8 cellular contexts compared by ENCODE assay signal in the genomic region with DNA sequence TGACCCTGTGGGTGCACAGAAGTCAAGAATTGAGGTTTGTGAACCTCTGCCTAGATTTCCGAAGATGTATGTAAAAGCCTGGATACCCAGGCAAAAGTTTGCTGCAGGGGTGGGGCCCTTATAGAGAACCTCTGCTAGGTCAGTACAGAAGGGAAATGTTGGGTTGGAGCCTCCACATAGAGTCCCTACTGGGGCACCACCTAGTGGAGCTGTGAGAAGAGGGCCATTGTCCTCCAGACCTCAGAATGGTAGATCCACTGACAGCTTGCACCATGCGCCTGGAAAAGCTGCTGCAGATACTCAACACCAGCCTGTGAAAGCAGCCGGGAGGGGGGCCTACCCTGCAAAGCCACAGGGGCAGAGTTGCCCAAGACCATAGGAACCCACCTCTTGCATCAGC.
DNase-seq lines count a peak whose midpoint lies in the region; ATAC-seq, FAIRE-seq and TF ChIP-seq lines count a peak whose summit lies in the region.
"Not testable (repeated sequence)": the region's sequence is repeated elsewhere in the genome, so short reads cannot be mapped to it uniquely, and the experiment has no call there.

No MANE protein-coding gene starts in this region.

- H3K27me3 Mint-ChIP-seq in chondrocyte (ENCODE audit: low read depth), result peaks cover 12% of the 10 kb centered on the region

- peak; percentile 19 for TF ChIP-seq CTCF in C4-2B (conservative IDR thresholded peaks at IDR 0.05)
- peak; percentile 28 for TF ChIP-seq CTCF in GM10266 (IDR thresholded peaks at IDR 0.05; ENCODE audit: control insufficient read depth, insufficient read depth, low read depth, missing control alignments)
- TF ChIP-seq CTCF in GM12873 (IDR thresholded peaks at IDR 0.05; ENCODE audit: insufficient read depth, low read depth, low read length, missing control alignments), result peak; percentile 11
- peak; percentile 11; the same call in 1 of the 2 replicates for TF ChIP-seq CTCF in MM.1S (IDR thresholded peaks at IDR 0.05; ENCODE audit: low read length)
- 0 out of 2 replicates have a peak, but pooled peaks have one; percentile 5 for TF ChIP-seq CTCF in OCI-LY3 (IDR thresholded peaks at IDR 0.05; ENCODE audit: low read depth, low read length)
- TF ChIP-seq CTCF in chondrocyte (IDR thresholded peaks at IDR 0.05), result peak; percentile 37
- TF ChIP-seq CTCF in foreskin keratinocyte (conservative IDR thresholded peaks at IDR 0.05), result peak; percentile 46
- TF ChIP-seq CTCF in HepG2 (CRISPR knock-in tag; IDR thresholded peaks at IDR 0.05), result 0 out of 2 replicates have a peak, but pooled peaks have one; percentile 18

- not testable (repeated sequence) for H3K9me3 Mint-ChIP-seq in chondrocyte (ENCODE audit: low read depth)

- WGBS in HepG2 (ENCODE audit: low lambda C conversion rate), result no CpG with 5 or more reads among the region's 3 CpGs

- H3K9me2 ChIP-seq in MM.1S (replicated peaks; ENCODE audit: insufficient read depth, low read length), result not testable (repeated sequence)

- H3K4me1 Mint-ChIP-seq in chondrocyte (ENCODE audit: low read depth), result not testable (repeated sequence)

- H3K4me2 ChIP-seq in MM.1S (ENCODE audit: low read depth, low read length); OCI-LY3 (ENCODE audit: low read length); HepG2 (ENCODE audit: low read depth, low read length): not testable (repeated sequence)

- intact Hi-C loops in HepG2 (cut with micrococcal nuclease; ENCODE audit: unreplicated experiment), result not testable (repeated sequence)

- not testable (repeated sequence) for ATAC-seq in foreskin keratinocyte, HepG2

- H3K27ac Mint-ChIP-seq in chondrocyte (ENCODE audit: unreplicated experiment), result not testable (repeated sequence)

- H2AFZ ChIP-seq in MM.1S (ENCODE audit: low read length); OCI-LY3 (ENCODE audit: low read depth, low read length); HepG2 (ENCODE audit: low read length): not testable (repeated sequence)

- not testable (repeated sequence) for H3F3A ChIP-seq in MM.1S (ENCODE audit: insufficient read depth, low read length)

- H3K27ac ChIP-seq in C4-2B; MM.1S (ENCODE audit: low read length); OCI-LY3 (ENCODE audit: low read length); foreskin keratinocyte; HepG2 (ENCODE audit: extremely low read length, insufficient read depth, low read length): not testable (repeated sequence)

- not testable (repeated sequence) for H3K4me3 Mint-ChIP-seq in chondrocyte (ENCODE audit: unreplicated experiment)

- not testable (repeated sequence) for FAIRE-seq in HepG2 (lab: Jason Lieb, UNC)

- not testable (repeated sequence) for H3K9ac ChIP-seq in MM.1S (ENCODE audit: low read length); OCI-LY3 (ENCODE audit: low read length); HepG2 (ENCODE audit: insufficient read depth, low read depth, low read length)

- not testable (repeated sequence) for DNase-seq in GM10266 (ENCODE audit: extremely low spot score); MM.1S; chondrocyte (ENCODE audit: low spot score); foreskin keratinocyte; HepG2 (ENCODE audit: low spot score)

- TF ChIP-seq EP300 in HepG2 (IDR thresholded peaks at IDR 0.05; ENCODE audit: low read depth in 2 of 2, low read length in 2 of 2); HepG2 (CRISPR knock-in tag; IDR thresholded peaks at IDR 0.05; ENCODE audit: borderline replicate concordance): not testable (repeated sequence)

- TF ChIP-seq POLR2A in HepG2 (IDR thresholded peaks at IDR 0.05; ENCODE audit: insufficient read depth in 1 of 2, low read depth in 2 of 2, low read length in 2 of 2), result not testable (repeated sequence)

- POLR2A ChIA-PET in HepG2 (lab: Yijun Ruan, JAX), result not testable (repeated sequence)

- not testable (repeated sequence) for H3K4me3 ChIP-seq in MM.1S (ENCODE audit: low read length); OCI-LY3 (ENCODE audit: low read length); HepG2 (replicated peaks in 1 of 3; ENCODE audit: insufficient read depth in 1 of 3, low read depth in 2 of 3, low read length in 3 of 3)

- TF ChIP-seq RAD21 in HepG2 (CRISPR knock-in tag; IDR thresholded peaks at IDR 0.05), result not testable (repeated sequence)

- H3K9me3 ChIP-seq in MM.1S (replicated peaks; ENCODE audit: insufficient read depth, low read length); OCI-LY3 (ENCODE audit: insufficient read depth, low read length); HepG2 (ENCODE audit: low read length): not testable (repeated sequence)

- not testable (repeated sequence) for BruUV-seq in HepG2 (replicated peaks; lab: Mats Ljungman, UMichigan)

- H3K79me2 ChIP-seq in MM.1S (ENCODE audit: low read length); OCI-LY3 (ENCODE audit: low read length); HepG2 (ENCODE audit: insufficient read depth, low read length): not testable (repeated sequence)

- H4K20me1 ChIP-seq in MM.1S (ENCODE audit: insufficient read depth, low read length); OCI-LY3 (ENCODE audit: insufficient read depth, low read length); HepG2 (ENCODE audit: insufficient read depth, low read length): not testable (repeated sequence)

- not testable (repeated sequence) for H3K36me3 ChIP-seq in MM.1S (replicated peaks; ENCODE audit: insufficient read depth, low read length); HepG2 (replicated peaks in 1 of 2; ENCODE audit: control insufficient read depth in 1 of 2, insufficient read depth in 2 of 2, low read length in 2 of 2)
- peaks cover 18% of the 10 kb centered on the region for H3K36me3 ChIP-seq in OCI-LY3 (replicated peaks; ENCODE audit: low read depth, low read length)

- in situ Hi-C loops in HepG2 (cut with HindIII; ENCODE audit: extremely low pct_ligation_motif_present, low pct_unique_long_range_greater_than_20kb), result not testable (repeated sequence)

- H3K27me3 ChIP-seq in MM.1S (replicated peaks; ENCODE audit: insufficient read depth, low read length); OCI-LY3 (ENCODE audit: low read depth, low read length); HepG2 (ENCODE audit: control insufficient read depth in 1 of 2, insufficient read depth in 2 of 2, low read length in 2 of 2): not testable (repeated sequence)
- peaks cover 14% of the 10 kb centered on the region for H3K27me3 ChIP-seq in foreskin keratinocyte

- H3K36me3 Mint-ChIP-seq in chondrocyte (ENCODE audit: low read depth), result not testable (repeated sequence)

- CTCF ChIA-PET in HepG2 (lab: Yijun Ruan, JAX; ENCODE audit: low intra/inter-chr PET ratio, low total read pairs), result not testable (repeated sequence)

- peaks cover 15% of the 10 kb centered on the region for H3K4me1 ChIP-seq in MM.1S (ENCODE audit: low read length)
- H3K4me1 ChIP-seq in OCI-LY3 (ENCODE audit: low read length), result peaks cover 42% of the 10 kb centered on the region
- not testable (repeated sequence) for H3K4me1 ChIP-seq in foreskin keratinocyte; HepG2 (ENCODE audit: insufficient read depth, low read length)

TF ChIP-seq in HepG2, 621 proteins besides CTCF, POLR2A, EP300 and RAD21:
- TF ChIP-seq STAG1 (CRISPR knock-in tag; IDR thresholded peaks at IDR 0.05), result peak; percentile 17; the same call in 1 of the 2 replicates
